1 cellular context compared by ENCODE assay signal in the genomic region with DNA sequence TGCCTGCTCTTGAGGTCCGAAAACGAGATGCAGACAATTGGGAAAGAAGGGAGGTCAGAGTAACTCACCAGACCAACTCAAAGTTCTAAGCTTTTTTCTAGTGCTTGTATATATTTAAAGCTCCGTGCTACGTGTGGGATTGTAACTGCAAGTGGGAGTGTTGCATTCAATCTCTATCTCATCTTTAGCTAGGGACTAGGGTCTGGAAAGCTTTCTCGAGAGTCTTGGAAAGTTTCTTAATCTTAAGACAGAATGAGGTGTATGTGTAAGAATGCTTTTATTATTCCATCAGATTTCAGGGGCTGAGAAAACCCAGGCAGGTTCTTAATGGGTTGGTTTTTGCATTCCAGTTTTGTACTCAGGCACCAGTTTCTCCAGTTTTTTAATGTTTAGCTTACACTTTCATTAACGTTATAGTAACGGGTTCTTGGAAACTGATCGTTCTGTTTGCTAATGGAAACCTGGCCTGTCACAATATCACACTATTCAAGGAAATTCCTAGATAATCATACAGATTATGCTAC.
TF ChIP-seq lines count a peak whose summit lies in the region.

No MANE protein-coding gene starts in this region.

TF ChIP-seq in WTC11, 78 proteins besides CTCF, POLR2A, EP300 and RAD21 (continued from another document):
- TF ChIP-seq CREB1 (CRISPR knock-in tag; IDR thresholded peaks at IDR 0.05), result no peak
- TF ChIP-seq ZNF671 (CRISPR knock-in tag; IDR thresholded peaks at IDR 0.05), result no peak
- TF ChIP-seq, protein P1, sequence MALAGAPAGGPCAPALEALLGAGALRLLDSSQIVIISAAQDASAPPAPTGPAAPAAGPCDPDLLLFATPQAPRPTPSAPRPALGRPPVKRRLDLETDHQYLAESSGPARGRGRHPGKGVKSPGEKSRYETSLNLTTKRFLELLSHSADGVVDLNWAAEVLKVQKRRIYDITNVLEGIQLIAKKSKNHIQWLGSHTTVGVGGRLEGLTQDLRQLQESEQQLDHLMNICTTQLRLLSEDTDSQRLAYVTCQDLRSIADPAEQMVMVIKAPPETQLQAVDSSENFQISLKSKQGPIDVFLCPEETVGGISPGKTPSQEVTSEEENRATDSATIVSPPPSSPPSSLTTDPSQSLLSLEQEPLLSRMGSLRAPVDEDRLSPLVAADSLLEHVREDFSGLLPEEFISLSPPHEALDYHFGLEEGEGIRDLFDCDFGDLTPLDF (CRISPR knock-in tag; IDR thresholded peaks at IDR 0.05), result no peak
- no peak for TF ChIP-seq EMX1 (CRISPR knock-in tag; IDR thresholded peaks at IDR 0.05)
- TF ChIP-seq, protein P2, sequence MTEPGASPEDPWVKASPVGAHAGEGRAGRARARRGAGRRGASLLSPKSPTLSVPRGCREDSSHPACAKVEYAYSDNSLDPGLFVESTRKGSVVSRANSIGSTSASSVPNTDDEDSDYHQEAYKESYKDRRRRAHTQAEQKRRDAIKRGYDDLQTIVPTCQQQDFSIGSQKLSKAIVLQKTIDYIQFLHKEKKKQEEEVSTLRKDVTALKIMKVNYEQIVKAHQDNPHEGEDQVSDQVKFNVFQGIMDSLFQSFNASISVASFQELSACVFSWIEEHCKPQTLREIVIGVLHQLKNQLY (CRISPR knock-in tag; IDR thresholded peaks at IDR 0.05), result no peak
- TF ChIP-seq, protein P3, sequence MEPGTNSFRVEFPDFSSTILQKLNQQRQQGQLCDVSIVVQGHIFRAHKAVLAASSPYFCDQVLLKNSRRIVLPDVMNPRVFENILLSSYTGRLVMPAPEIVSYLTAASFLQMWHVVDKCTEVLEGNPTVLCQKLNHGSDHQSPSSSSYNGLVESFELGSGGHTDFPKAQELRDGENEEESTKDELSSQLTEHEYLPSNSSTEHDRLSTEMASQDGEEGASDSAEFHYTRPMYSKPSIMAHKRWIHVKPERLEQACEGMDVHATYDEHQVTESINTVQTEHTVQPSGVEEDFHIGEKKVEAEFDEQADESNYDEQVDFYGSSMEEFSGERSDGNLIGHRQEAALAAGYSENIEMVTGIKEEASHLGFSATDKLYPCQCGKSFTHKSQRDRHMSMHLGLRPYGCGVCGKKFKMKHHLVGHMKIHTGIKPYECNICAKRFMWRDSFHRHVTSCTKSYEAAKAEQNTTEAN (CRISPR knock-in tag; IDR thresholded peaks at IDR 0.05), result no peak
- TF ChIP-seq, protein P4, sequence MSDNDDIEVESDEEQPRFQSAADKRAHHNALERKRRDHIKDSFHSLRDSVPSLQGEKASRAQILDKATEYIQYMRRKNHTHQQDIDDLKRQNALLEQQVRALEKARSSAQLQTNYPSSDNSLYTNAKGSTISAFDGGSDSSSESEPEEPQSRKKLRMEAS (CRISPR knock-in tag; IDR thresholded peaks at IDR 0.05), result no peak
- no peak for TF ChIP-seq TEAD1 (CRISPR knock-in tag; IDR thresholded peaks at IDR 0.05)
- TF ChIP-seq SMAD4 (CRISPR knock-in tag; IDR thresholded peaks at IDR 0.05), result no peak
- no peak for TF ChIP-seq SP1 (CRISPR knock-in tag; conservative IDR thresholded peaks at IDR 0.05)
- TF ChIP-seq, protein P5, sequence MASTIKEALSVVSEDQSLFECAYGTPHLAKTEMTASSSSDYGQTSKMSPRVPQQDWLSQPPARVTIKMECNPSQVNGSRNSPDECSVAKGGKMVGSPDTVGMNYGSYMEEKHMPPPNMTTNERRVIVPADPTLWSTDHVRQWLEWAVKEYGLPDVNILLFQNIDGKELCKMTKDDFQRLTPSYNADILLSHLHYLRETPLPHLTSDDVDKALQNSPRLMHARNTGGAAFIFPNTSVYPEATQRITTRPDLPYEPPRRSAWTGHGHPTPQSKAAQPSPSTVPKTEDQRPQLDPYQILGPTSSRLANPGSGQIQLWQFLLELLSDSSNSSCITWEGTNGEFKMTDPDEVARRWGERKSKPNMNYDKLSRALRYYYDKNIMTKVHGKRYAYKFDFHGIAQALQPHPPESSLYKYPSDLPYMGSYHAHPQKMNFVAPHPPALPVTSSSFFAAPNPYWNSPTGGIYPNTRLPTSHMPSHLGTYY (CRISPR knock-in tag; IDR thresholded peaks at IDR 0.05), result no peak
- TF ChIP-seq SMAD3 (CRISPR knock-in tag; IDR thresholded peaks at IDR 0.05; ENCODE audit: borderline replicate concordance), result no peak
- TF ChIP-seq, protein P6, sequence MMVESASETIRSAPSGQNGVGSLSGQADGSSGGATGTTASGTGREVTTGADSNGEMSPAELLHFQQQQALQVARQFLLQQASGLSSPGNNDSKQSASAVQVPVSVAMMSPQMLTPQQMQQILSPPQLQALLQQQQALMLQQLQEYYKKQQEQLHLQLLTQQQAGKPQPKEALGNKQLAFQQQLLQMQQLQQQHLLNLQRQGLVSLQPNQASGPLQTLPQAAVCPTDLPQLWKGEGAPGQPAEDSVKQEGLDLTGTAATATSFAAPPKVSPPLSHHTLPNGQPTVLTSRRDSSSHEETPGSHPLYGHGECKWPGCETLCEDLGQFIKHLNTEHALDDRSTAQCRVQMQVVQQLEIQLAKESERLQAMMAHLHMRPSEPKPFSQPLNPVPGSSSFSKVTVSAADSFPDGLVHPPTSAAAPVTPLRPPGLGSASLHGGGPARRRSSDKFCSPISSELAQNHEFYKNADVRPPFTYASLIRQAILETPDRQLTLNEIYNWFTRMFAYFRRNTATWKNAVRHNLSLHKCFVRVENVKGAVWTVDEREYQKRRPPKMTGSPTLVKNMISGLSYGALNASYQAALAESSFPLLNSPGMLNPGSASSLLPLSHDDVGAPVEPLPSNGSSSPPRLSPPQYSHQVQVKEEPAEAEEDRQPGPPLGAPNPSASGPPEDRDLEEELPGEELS (CRISPR knock-in tag; IDR thresholded peaks at IDR 0.05), result no peak
- no peak for TF ChIP-seq ATF1 (CRISPR knock-in tag; IDR thresholded peaks at IDR 0.05)
